12 cellular contexts compared by ENCODE assay signal in the genomic region with DNA sequence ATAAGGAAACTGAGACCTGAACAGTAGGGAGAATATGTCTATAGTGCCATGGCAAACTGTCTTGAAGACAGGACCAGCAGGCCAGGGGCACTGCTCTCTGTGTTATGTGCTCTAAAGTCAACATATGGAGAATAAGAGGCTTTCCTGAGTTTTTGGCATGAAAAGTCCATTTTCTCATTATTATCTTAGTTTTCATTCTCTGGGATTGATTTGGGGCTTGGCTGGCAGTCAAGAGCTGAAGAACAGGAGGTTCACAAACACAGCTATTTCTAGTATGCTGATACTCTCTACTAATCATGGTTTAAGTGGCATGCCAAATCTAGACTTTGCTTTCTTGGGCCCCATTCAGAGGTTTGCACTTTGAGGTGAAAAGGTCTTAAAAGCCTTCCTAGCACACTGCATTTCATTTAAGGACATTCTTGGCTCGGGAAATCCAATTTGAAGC.
DNase-seq lines count a peak whose midpoint lies in the region; ATAC-seq, FAIRE-seq and TF ChIP-seq lines count a peak whose summit lies in the region.
"Had no signal": no experiment of that assay in that cellular context is flagged by ENCODE, and none has a peak within 500 bp of the region (broad histone marks: within the 10 kb centered on the region; RNA-seq: fewer than 3 reads in every experiment).

No MANE protein-coding gene starts in this region.

- no peak overlapping the region for H2AFZ ChIP-seq in ACC112 (ENCODE audit: low read length, unreplicated experiment)

- no peak for TF ChIP-seq CTCF in esophagus squamous epithelium (IDR thresholded peaks at IDR 0.05)
- no peak for TF ChIP-seq CTCF in mesothelial cell of epicardium (IDR thresholded peaks at IDR 0.05; ENCODE audit: unreplicated experiment)

- no peaks in the 10 kb centered on the region for H3K27me3 ChIP-seq in ACC112 (ENCODE audit: insufficient read depth, low read length)
- H3K27me3 ChIP-seq in esophagus squamous epithelium: no peaks in the 10 kb centered on the region
- H3K27me3 ChIP-seq: ascending aorta had no signal

- H3K4me1 ChIP-seq in ACC112 (ENCODE audit: control insufficient read depth, insufficient read depth, low read length, unreplicated experiment) (peaks cover 28% of the 10 kb centered on the region), esophagus squamous epithelium (peaks cover 0 to 29% (median 7%) of the 10 kb centered on the region in 3 donors)

- TF ChIP-seq POLR2A in esophagus squamous epithelium (IDR thresholded peaks at IDR 0.05): no peak

- 0 out of 2 replicates have a peak overlapping the region, but pooled peaks have one; percentile 17 for H3K27ac ChIP-seq in ACC112 (ENCODE audit: low read depth, low read length)
- peak overlapping the region in 3 of 4 donors; percentile 36 to 67 (median 43) for H3K27ac ChIP-seq in esophagus squamous epithelium
- H3K27ac ChIP-seq: ascending aorta had no signal

- no peak for FAIRE-seq in urothelium cell line (lab: Jason Lieb, UNC)
- FAIRE-seq: TTC549 had no signal

- no peaks in the 10 kb centered on the region for H3K9me3 ChIP-seq in esophagus squamous epithelium
- H3K9me3 ChIP-seq: ascending aorta had no signal

- no peaks in the 10 kb centered on the region for H3K79me2 ChIP-seq in ACC112 (ENCODE audit: control insufficient read depth, insufficient read depth, low read length, unreplicated experiment)

- no peaks in the 10 kb centered on the region for H3K27me3 Mint-ChIP-seq in mesothelial cell of epicardium (ENCODE audit: low read depth)

- peaks cover 2% of the 10 kb centered on the region for H3K36me3 Mint-ChIP-seq in mesothelial cell of epicardium

- peak overlapping the region; percentile 68 for H3K27ac Mint-ChIP-seq in mesothelial cell of epicardium

- no peaks in the 10 kb centered on the region for H3K36me3 ChIP-seq in ACC112 (ENCODE audit: insufficient read depth, low read length)
- H3K36me3 ChIP-seq in esophagus squamous epithelium: no peaks in the 10 kb centered on the region
- H3K36me3 ChIP-seq: ascending aorta had no signal

- intact Hi-C loops in esophagus squamous epithelium (cut with DNase I): no loop called here

- ATAC-seq in GM21515 (IDR thresholded peaks at IDR 0.05; ENCODE audit: unreplicated experiment): no peak

- DNase-seq in NCI-H1694 (lab: John Stamatoyannopoulos, UW) (peak; percentile 49), esophagus squamous epithelium (lab: John Stamatoyannopoulos, UW) (no peak), mesothelial cell of epicardium (ENCODE audit: low spot score in 2 of 2, unreplicated experiment in 2 of 2) (no peak), urothelium cell line (ENCODE audit: low spot score) (no peak), SW480 (ENCODE audit: low spot score) (no peak), NCI-H187 (lab: John Stamatoyannopoulos, UW) (no peak)
- DNase-seq: activated CD8-positive, alpha-beta memory T cell treated with anti-CD3 and anti-CD28 coated beads, Interleukin-2, amount 50 U/mL, for 48 hours; RPMI8226 had no signal

- 44 to 52% methylated on average over 1 of the region's 1 CpG for WGBS in esophagus squamous epithelium, 2 donors

- H3K4me1 Mint-ChIP-seq in mesothelial cell of epicardium: peaks cover 1% of the 10 kb centered on the region

- H3K9me3 Mint-ChIP-seq in mesothelial cell of epicardium: peaks cover 15% of the 10 kb centered on the region

- no peak overlapping the region for H3K4me3 ChIP-seq in ACC112 (ENCODE audit: low read depth, low read length)
- H3K4me3 ChIP-seq in esophagus squamous epithelium: no peak overlapping the region
- H3K4me3 ChIP-seq: ascending aorta had no signal

- H3K4me3 Mint-ChIP-seq in mesothelial cell of epicardium: no peak overlapping the region
